In the genomic region with DNA sequence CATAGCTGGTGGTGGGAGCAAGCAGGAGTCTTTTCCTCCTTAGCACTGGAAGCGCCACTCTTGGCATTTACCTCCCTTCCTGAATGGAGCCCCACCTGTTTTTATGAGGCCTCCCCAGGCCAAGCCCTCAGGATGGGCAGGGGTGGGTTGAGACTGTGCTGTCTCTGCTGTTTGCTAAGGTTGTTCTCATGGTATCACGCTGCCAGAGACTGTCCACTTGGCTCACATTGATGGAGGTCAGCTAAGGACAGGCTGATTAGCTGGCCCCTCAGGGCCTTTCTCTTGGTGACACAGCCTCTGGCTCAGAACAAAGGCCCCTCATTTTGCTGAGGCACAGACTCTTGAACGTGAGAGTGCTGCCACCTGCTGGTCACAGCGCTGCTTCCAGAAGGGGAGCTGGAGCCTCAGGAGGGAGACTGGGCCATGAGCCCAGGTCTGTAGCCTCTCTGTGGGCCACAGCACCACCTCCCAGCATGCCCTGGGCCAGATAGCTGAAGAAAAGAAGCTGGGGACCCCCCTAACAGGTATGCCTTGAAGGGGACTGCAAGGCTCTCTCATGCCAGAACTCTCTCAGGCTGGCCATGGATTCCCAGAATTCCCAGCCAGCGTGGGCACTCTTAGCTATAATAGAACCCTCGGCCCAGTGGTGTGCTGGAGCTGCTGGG, we compare ENCODE assay signal across 8 cellular contexts.
DNase-seq lines count a peak whose midpoint lies in the region; ATAC-seq and TF ChIP-seq lines count a peak whose summit lies in the region.

No MANE protein-coding gene starts in this region.

- TF ChIP-seq CTCF in fibroblast of mammary gland (conservative IDR thresholded peaks at IDR 0.05; ENCODE audit: control insufficient read depth, insufficient read depth, low read depth, low read length) (peak; percentile 89), nephron progenitor cell (IDR thresholded peaks at IDR 0.05) (peak; percentile 88)

- TF ChIP-seq RAD21 in Ishikawa (IDR thresholded peaks at IDR 0.05; ENCODE audit: low read depth) = peak; percentile 97

- H3K36me3 Mint-ChIP-seq in nephron progenitor cell (ENCODE audit: low read depth) = no peaks in the 10 kb centered on the region

- TF ChIP-seq EP300 in Ishikawa (IDR thresholded peaks at IDR 0.05; ENCODE audit: borderline replicate concordance) = no peak

- H3K4me3 Mint-ChIP-seq in nephron progenitor cell = no peak overlapping the region

- H3K9me3 Mint-ChIP-seq in nephron progenitor cell = no peaks in the 10 kb centered on the region

- H3K27me3 Mint-ChIP-seq in nephron progenitor cell (ENCODE audit: low read depth, poor library complexity) = peaks cover 6% of the 10 kb centered on the region

- no peak overlapping the region for H3K4me3 ChIP-seq in fibroblast of mammary gland (ENCODE audit: control insufficient read depth, low read depth, low read length)

- peak; percentile 48 for DNase-seq in DMS114 treated with DMSO at 0.1 percent for 48 hours (lab: John Stamatoyannopoulos, UW; ENCODE audit: unreplicated experiment)
- peak; percentile 90 for DNase-seq in OCI-M1 (lab: John Stamatoyannopoulos, UW)
- DNase-seq in activated T-cell treated with anti-CD3 and anti-CD28 coated beads, Interleukin-2, amount 50 U/mL, for 1 hour = peak; percentile 89
- DNase-seq in fibroblast of mammary gland (ENCODE audit: low read depth) = peak; percentile 87
- DNase-seq in nephron progenitor cell = peak; percentile 95
- DNase-seq in stimulated activated naive CD8-positive, alpha-beta T cell treated with anti-CD3 and anti-CD28 coated beads, Interleukin-15, Interleukin-2, amounts not matched to agents 100 U/mL and 50 U/mL, for 24 hours = peak; percentile 91

- H3K27ac Mint-ChIP-seq in nephron progenitor cell = no peak overlapping the region

- H3K4me1 Mint-ChIP-seq in nephron progenitor cell = no peaks in the 10 kb centered on the region

- peak; percentile 85 for ATAC-seq in GM21529 (IDR thresholded peaks at IDR 0.05; ENCODE audit: unreplicated experiment)
- peak; percentile 87 for ATAC-seq in stimulated activated naive CD8-positive, alpha-beta T cell treated with anti-CD3 and anti-CD28 coated beads, Interleukin-15, Interleukin-2, amounts not matched to agents 100 U/mL and 50 U/mL, for 24 hours

TF ChIP-seq in Ishikawa, 13 proteins besides CTCF, POLR2A, EP300 and RAD21:
- no peak for TF ChIP-seq REST (IDR thresholded peaks at IDR 0.05; ENCODE audit: low read depth)
- no peak for TF ChIP-seq CEBPB (IDR thresholded peaks at IDR 0.05)
- no peak for TF ChIP-seq ZBTB7A (IDR thresholded peaks at IDR 0.05; ENCODE audit: low read depth)
